ENCODE assay signal across 1 cellular context in genomic region chr2:207801259-207801658, GRCh38.
TF ChIP-seq lines count a peak whose summit lies in the region.

No MANE protein-coding gene starts in this region.

TF ChIP-seq in HepG2, 621 proteins besides CTCF, POLR2A, EP300 and RAD21 (continued from another document and continues in another):
- TF ChIP-seq TFE3 (CRISPR knock-in tag; IDR thresholded peaks at IDR 0.05) (0 out of 2 replicates have a peak, but pooled peaks have one; percentile 38), ZNF33B (CRISPR knock-in tag; IDR thresholded peaks at IDR 0.05) (no peak), SPEN (CRISPR knock-in tag; IDR thresholded peaks at IDR 0.05; ENCODE audit: low read depth) (no peak), ZNF431 (CRISPR knock-in tag; IDR thresholded peaks at IDR 0.05; ENCODE audit: borderline replicate concordance, low read depth) (no peak), ZNF44 (CRISPR knock-in tag; IDR thresholded peaks at IDR 0.05) (no peak), ZNF501 (CRISPR knock-in tag; IDR thresholded peaks at IDR 0.05) (no peak), ZNF292 (CRISPR knock-in tag; IDR thresholded peaks at IDR 0.05; ENCODE audit: borderline replicate concordance, low read depth) (no peak), TMF1 (CRISPR knock-in tag; IDR thresholded peaks at IDR 0.05; ENCODE audit: low read depth) (no peak), NFYB (CRISPR knock-in tag; IDR thresholded peaks at IDR 0.05) (0 out of 2 replicates have a peak, but pooled peaks have one; percentile 13), ZNF143 (CRISPR knock-in tag; IDR thresholded peaks at IDR 0.05) (no peak), RERE (CRISPR knock-in tag; IDR thresholded peaks at IDR 0.05; ENCODE audit: low read depth) (peak; percentile 58; the same call in 1 of the 2 replicates), CEBPB (IDR thresholded peaks at IDR 0.05; ENCODE audit: borderline replicate concordance, low read depth, low read length) (peak; percentile 82; the same call in 1 of the 2 replicates), GFI1 (CRISPR knock-in tag; IDR thresholded peaks at IDR 0.05; ENCODE audit: borderline replicate concordance) (no peak), TSC22D2 (CRISPR knock-in tag; IDR thresholded peaks at IDR 0.05; ENCODE audit: borderline replicate concordance) (no peak), HOXA3 (CRISPR knock-in tag; IDR thresholded peaks at IDR 0.05) (peak; percentile 37; the same call in 1 of the 2 replicates), ZNF17 (CRISPR knock-in tag; IDR thresholded peaks at IDR 0.05) (no peak), ZNF329 (CRISPR knock-in tag; IDR thresholded peaks at IDR 0.05; ENCODE audit: low read depth) (no peak), ZNF792 (CRISPR knock-in tag; IDR thresholded peaks at IDR 0.05) (0 out of 2 replicates have a peak, but pooled peaks have one; percentile 35), KLF6 (CRISPR knock-in tag; IDR thresholded peaks at IDR 0.05) (0 out of 2 replicates have a peak, but pooled peaks have one; percentile 46), HNF4A (CRISPR knock-in tag; IDR thresholded peaks at IDR 0.05) (peak; percentile 57; the same call in 1 of the 2 replicates), ZGPAT (CRISPR knock-in tag; IDR thresholded peaks at IDR 0.05) (peak; percentile 53; the same call in 1 of the 2 replicates), ZNF274 (CRISPR knock-in tag; IDR thresholded peaks at IDR 0.05) (no peak), NFKB2 (CRISPR knock-in tag; IDR thresholded peaks at IDR 0.05; ENCODE audit: borderline replicate concordance) (no peak), DMAP1 (CRISPR knock-in tag; IDR thresholded peaks at IDR 0.05) (peak; percentile 39; the same call in 1 of the 2 replicates), ELF1 (CRISPR knock-in tag; IDR thresholded peaks at IDR 0.05) (no peak), ZNF614 (CRISPR knock-in tag; IDR thresholded peaks at IDR 0.05; ENCODE audit: borderline replicate concordance) (peak; percentile 62; the same call in 1 of the 2 replicates)
- TF ChIP-seq, protein P1, sequence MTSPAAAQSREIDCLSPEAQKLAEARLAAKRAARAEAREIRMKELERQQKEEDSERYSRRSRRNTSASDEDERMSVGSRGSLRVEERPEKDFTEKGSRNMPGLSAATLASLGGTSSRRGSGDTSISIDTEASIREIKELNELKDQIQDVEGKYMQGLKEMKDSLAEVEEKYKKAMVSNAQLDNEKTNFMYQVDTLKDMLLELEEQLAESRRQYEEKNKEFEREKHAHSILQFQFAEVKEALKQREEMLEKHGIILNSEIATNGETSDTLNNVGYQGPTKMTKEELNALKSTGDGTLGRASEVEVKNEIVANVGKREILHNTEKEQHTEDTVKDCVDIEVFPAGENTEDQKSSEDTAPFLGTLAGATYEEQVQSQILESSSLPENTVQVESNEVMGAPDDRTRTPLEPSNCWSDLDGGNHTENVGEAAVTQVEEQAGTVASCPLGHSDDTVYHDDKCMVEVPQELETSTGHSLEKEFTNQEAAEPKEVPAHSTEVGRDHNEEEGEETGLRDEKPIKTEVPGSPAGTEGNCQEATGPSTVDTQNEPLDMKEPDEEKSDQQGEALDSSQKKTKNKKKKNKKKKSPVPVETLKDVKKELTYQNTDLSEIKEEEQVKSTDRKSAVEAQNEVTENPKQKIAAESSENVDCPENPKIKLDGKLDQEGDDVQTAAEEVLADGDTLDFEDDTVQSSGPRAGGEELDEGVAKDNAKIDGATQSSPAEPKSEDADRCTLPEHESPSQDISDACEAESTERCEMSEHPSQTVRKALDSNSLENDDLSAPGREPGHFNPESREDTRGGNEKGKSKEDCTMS (CRISPR knock-in tag; conservative IDR thresholded peaks at IDR 0.05), result no peak
- TF ChIP-seq, protein P2, sequence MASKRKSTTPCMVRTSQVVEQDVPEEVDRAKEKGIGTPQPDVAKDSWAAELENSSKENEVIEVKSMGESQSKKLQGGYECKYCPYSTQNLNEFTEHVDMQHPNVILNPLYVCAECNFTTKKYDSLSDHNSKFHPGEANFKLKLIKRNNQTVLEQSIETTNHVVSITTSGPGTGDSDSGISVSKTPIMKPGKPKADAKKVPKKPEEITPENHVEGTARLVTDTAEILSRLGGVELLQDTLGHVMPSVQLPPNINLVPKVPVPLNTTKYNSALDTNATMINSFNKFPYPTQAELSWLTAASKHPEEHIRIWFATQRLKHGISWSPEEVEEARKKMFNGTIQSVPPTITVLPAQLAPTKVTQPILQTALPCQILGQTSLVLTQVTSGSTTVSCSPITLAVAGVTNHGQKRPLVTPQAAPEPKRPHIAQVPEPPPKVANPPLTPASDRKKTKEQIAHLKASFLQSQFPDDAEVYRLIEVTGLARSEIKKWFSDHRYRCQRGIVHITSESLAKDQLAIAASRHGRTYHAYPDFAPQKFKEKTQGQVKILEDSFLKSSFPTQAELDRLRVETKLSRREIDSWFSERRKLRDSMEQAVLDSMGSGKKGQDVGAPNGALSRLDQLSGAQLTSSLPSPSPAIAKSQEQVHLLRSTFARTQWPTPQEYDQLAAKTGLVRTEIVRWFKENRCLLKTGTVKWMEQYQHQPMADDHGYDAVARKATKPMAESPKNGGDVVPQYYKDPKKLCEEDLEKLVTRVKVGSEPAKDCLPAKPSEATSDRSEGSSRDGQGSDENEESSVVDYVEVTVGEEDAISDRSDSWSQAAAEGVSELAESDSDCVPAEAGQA (IDR thresholded peaks at IDR 0.05; ENCODE audit: low read depth), result no peak
- TF ChIP-seq, protein P2 (CRISPR knock-in tag; IDR thresholded peaks at IDR 0.05; ENCODE audit: borderline replicate concordance), result no peak
- TF ChIP-seq, protein P3, sequence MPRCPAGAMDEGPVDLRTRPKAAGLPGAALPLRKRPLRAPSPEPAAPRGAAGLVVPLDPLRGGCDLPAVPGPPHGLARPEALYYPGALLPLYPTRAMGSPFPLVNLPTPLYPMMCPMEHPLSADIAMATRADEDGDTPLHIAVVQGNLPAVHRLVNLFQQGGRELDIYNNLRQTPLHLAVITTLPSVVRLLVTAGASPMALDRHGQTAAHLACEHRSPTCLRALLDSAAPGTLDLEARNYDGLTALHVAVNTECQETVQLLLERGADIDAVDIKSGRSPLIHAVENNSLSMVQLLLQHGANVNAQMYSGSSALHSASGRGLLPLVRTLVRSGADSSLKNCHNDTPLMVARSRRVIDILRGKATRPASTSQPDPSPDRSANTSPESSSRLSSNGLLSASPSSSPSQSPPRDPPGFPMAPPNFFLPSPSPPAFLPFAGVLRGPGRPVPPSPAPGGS (CRISPR knock-in tag; IDR thresholded peaks at IDR 0.05), result peak; percentile 67; the same call in 1 of the 2 replicates
- TF ChIP-seq, protein P4, sequence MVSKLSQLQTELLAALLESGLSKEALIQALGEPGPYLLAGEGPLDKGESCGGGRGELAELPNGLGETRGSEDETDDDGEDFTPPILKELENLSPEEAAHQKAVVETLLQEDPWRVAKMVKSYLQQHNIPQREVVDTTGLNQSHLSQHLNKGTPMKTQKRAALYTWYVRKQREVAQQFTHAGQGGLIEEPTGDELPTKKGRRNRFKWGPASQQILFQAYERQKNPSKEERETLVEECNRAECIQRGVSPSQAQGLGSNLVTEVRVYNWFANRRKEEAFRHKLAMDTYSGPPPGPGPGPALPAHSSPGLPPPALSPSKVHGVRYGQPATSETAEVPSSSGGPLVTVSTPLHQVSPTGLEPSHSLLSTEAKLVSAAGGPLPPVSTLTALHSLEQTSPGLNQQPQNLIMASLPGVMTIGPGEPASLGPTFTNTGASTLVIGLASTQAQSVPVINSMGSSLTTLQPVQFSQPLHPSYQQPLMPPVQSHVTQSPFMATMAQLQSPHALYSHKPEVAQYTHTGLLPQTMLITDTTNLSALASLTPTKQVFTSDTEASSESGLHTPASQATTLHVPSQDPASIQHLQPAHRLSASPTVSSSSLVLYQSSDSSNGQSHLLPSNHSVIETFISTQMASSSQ (IDR thresholded peaks at IDR 0.05; ENCODE audit: low read depth), result peak; percentile 48; the same call in 1 of the 2 replicates
- TF ChIP-seq, protein P4 (CRISPR knock-in tag; IDR thresholded peaks at IDR 0.05; ENCODE audit: borderline replicate concordance), result no peak
